ENCODE assay signal across 8 cellular contexts in the genomic region with DNA sequence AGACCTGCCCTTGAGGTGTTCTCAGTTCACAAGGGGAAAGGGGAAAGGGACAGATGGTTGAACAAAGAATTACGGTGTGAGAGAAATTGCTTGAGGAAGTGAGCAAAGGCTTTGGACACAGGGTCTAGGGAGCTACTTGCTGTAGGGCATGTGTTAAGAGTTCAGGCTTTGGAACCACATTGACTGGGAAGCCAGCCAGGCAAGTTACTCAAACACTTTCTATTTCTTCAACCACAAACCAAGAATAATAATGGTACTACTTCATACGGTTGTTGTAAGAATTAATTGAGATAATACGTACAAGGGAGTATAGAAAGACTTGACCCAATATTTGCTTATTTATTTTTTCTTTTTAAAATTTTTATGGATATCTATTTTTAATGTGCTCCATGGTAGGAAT. TPM values are rescaled to one million over a fixed set of nuclear protein-coding genes. Genes with fewer than 3 reads are reported as not detected.
DNase-seq lines count a peak whose midpoint lies in the region; ATAC-seq and TF ChIP-seq lines count a peak whose summit lies in the region.

No MANE protein-coding gene starts in this region.

- ATAC-seq in HG02610 (IDR thresholded peaks at IDR 0.05; ENCODE audit: unreplicated experiment) (peak; percentile 89), psoas muscle (peak; percentile 36 to 61 (median 48))
- ATAC-seq in activated CD8-positive, alpha-beta T cell treated with anti-CD3 and anti-CD28 coated beads, Interleukin-2, amount 10 ng/mL, durations not matched to agents 7 days and 5 days = no peak

- no peak overlapping the region for H3K4me3 Mint-ChIP-seq in activated CD8-positive, alpha-beta T cell treated with anti-CD3 and anti-CD28 coated beads, Interleukin-2, amount 10 ng/mL, durations not matched to agents 7 days and 5 days

- H3K9me3 Mint-ChIP-seq in activated CD8-positive, alpha-beta T cell treated with anti-CD3 and anti-CD28 coated beads, Interleukin-2, amount 10 ng/mL, durations not matched to agents 7 days and 5 days (ENCODE audit: insufficient read depth) = no peaks in the 10 kb centered on the region

- intact Hi-C loops in psoas muscle (cut with DNase I) = no loop called here

- H3K27me3 ChIP-seq in psoas muscle (ENCODE audit: insufficient read depth in 3 of 3, low read length in 2 of 3) = no peaks in the 10 kb centered on the region

- POLR2A ChIA-PET in activated CD8-positive, alpha-beta T cell treated with anti-CD3 and anti-CD28 coated beads, Interleukin-2, amount 10 ng/mL, durations not matched to agents 7 days and 5 days (lab: Charles Lee) = interaction anchor here (0.6 kb wide), 1 partner anchor 14 kb away, joined by 4 read pairs; no protein-coding TSS in a partner anchor

- no peaks in the 10 kb centered on the region for H3K27me3 Mint-ChIP-seq in activated CD8-positive, alpha-beta T cell treated with anti-CD3 and anti-CD28 coated beads, Interleukin-2, amount 10 ng/mL, durations not matched to agents 7 days and 5 days (ENCODE audit: low read depth)

- peaks cover 30% of the 10 kb centered on the region for H3K4me1 ChIP-seq in psoas muscle

- WGBS in psoas muscle, 3 donors = 45 to 64% (median 46%) methylated on average over 3 of the region's 3 CpGs

- CTCF ChIA-PET in activated CD8-positive, alpha-beta T cell treated with anti-CD3 and anti-CD28 coated beads, Interleukin-2, amount 10 ng/mL, durations not matched to agents 7 days and 5 days (lab: Charles Lee) = no interaction called here

- peaks cover 3% of the 10 kb centered on the region for H3K36me3 Mint-ChIP-seq in activated CD8-positive, alpha-beta T cell treated with anti-CD3 and anti-CD28 coated beads, Interleukin-2, amount 10 ng/mL, durations not matched to agents 7 days and 5 days (ENCODE audit: low read depth)

- H3K27ac ChIP-seq in psoas muscle = no peak overlapping the region

- H3K4me3 ChIP-seq in epithelial cell of esophagus (ENCODE audit: low read length) (no peak overlapping the region), psoas muscle (no peak overlapping the region)

- peaks cover 13% of the 10 kb centered on the region for H3K4me1 Mint-ChIP-seq in activated CD8-positive, alpha-beta T cell treated with anti-CD3 and anti-CD28 coated beads, Interleukin-2, amount 10 ng/mL, durations not matched to agents 7 days and 5 days (ENCODE audit: low read depth)

- H3K36me3 ChIP-seq in psoas muscle (ENCODE audit: insufficient read depth in 1 of 2, low read depth in 1 of 2) = no peaks in the 10 kb centered on the region

- in situ Hi-C loops in GM13977 (cut with MboI; ENCODE audit: low pct_unique_long_range_greater_than_20kb, low sequenced_read_pairs, unreplicated experiment) = no loop called here

- DNase-seq in GM13977 (ENCODE audit: low spot score) (peak; percentile 59), NCI-H226 (peak; percentile 94), epithelial cell of esophagus (ENCODE audit: low read depth) (peak; percentile 94), psoas muscle (peak; percentile 55 to 69)
- no peak for DNase-seq in activated CD4-positive, alpha-beta T cell treated with anti-CD3 and anti-CD28 coated beads for 4 hours
- DNase-seq in activated CD8-positive, alpha-beta T cell treated with anti-CD3 and anti-CD28 coated beads, Interleukin-2, amount 10 ng/mL, durations not matched to agents 7 days and 5 days = no peak
- no peak for DNase-seq in activated CD4-positive, CD25-positive, alpha-beta regulatory T cell treated with anti-CD3 and anti-CD28 coated beads, Interleukin-2, amount 50 U/mL, for 72 hours

- no peaks in the 10 kb centered on the region for H3K9me3 ChIP-seq in psoas muscle

- TF ChIP-seq CTCF in GM13977 (IDR thresholded peaks at IDR 0.05; ENCODE audit: extremely low read depth, insufficient read depth, missing control alignments) (no peak), epithelial cell of esophagus (IDR thresholded peaks at IDR 0.05; ENCODE audit: insufficient read depth, low read depth, low read length, missing control alignments) (no peak), psoas muscle (IDR thresholded peaks at IDR 0.05) (no peak)

- no peak overlapping the region for H3K27ac Mint-ChIP-seq in activated CD8-positive, alpha-beta T cell treated with anti-CD3 and anti-CD28 coated beads, Interleukin-2, amount 10 ng/mL, durations not matched to agents 7 days and 5 days

RNA-seq across cellular contexts. Expression of a gene that starts 26.6 kb away (rescaled TPM):
- 10 to 100 TPM in 2 of 4 donors, 1 to 10 TPM in 2; 1.1 to 29.0 (median 12.3) TPM for total RNA-seq in psoas muscle
- polyA plus RNA-seq in psoas muscle = 1 to 10 TPM in 1 of 3 donors, under 1 TPM in 2; 0.37 to 1.4 (median 0.82) TPM
- 100 to 1,000 TPM; 108 to 112 TPM for total RNA-seq in activated CD8-positive, alpha-beta T cell treated with anti-CD3 and anti-CD28 coated beads, Interleukin-2, amount 10 ng/mL, durations not matched to agents 7 days and 5 days

Comparison
In these comparisons a context has a peak if more than half of its experiments do, and no peak if none do; other contexts are left out.
1. DNase-seq: peak in GM13977 (single experiment), NCI-H226 (single experiment), epithelial cell of esophagus (single experiment) and psoas muscle (2 of 2); none in activated CD4-positive, alpha-beta T cell treated with anti-CD3 and anti-CD28 coated beads for 4 hours (0 of 2), activated CD8-positive, alpha-beta T cell treated with anti-CD3 and anti-CD28 coated beads, Interleukin-2, amount 10 ng/mL, durations not matched to agents 7 days and 5 days (single experiment) and activated CD4-positive, CD25-positive, alpha-beta regulatory T cell treated with anti-CD3 and anti-CD28 coated beads, Interleukin-2, amount 50 U/mL, for 72 hours (single experiment).